Comparison of ENCODE assay signal across 8 cellular contexts in genomic region chr11:804599-804964, GRCh38. TPM values are rescaled to one million over a fixed set of nuclear protein-coding genes. Genes with fewer than 3 reads are reported as not detected.
DNase-seq lines count a peak whose midpoint lies in the region; ATAC-seq, FAIRE-seq and TF ChIP-seq lines count a peak whose summit lies in the region.

No MANE protein-coding gene starts in this region.

- H3K36me3 Mint-ChIP-seq in GM23338 (ENCODE audit: low read depth) = peaks cover 2% of the 10 kb centered on the region; the same call in 1 of the 3 replicates

- H3K27me3 Mint-ChIP-seq in GM23338 (ENCODE audit: insufficient read depth, low read depth, poor library complexity) = peaks cover 22% of the 10 kb centered on the region

- peaks cover 18% of the 10 kb centered on the region for H3K79me2 ChIP-seq in GM23338 (replicated peaks; ENCODE audit: insufficient read depth)

- H3K4me3 ChIP-seq in GM23338 = peak overlapping the region; percentile 74
- H3K4me3 ChIP-seq in SJSA1 = peak overlapping the region; percentile 45
- peak overlapping the region; percentile 58 for H3K4me3 ChIP-seq in fibroblast of pulmonary artery (replicated peaks; ENCODE audit: low read depth, low read length)
- peak overlapping the region; percentile 63 for H3K4me3 ChIP-seq in retinal pigment epithelial cell (ENCODE audit: low read length)

- H3K4me2 ChIP-seq in GM23338 = peak overlapping the region; percentile 96

- no peaks in the 10 kb centered on the region for H4K20me1 ChIP-seq in GM23338 (replicated peaks; ENCODE audit: insufficient read depth)

- no peak overlapping the region; the same call in 1 of the 2 replicates for H3K27ac Mint-ChIP-seq in GM23338

- no peaks in the 10 kb centered on the region for H3K9me2 ChIP-seq in GM23338 (ENCODE audit: insufficient read depth)

- H3K27me3 ChIP-seq in GM23338 (ENCODE audit: insufficient read depth) (no peaks in the 10 kb centered on the region), SJSA1 (replicated peaks) (no peaks in the 10 kb centered on the region)

- H3K27ac ChIP-seq in GM23338 (ENCODE audit: low read depth) (no peak overlapping the region), SJSA1 (no peak overlapping the region)

- H3K4me3 Mint-ChIP-seq in GM23338 = peak overlapping the region; percentile 76

- H3K36me3 ChIP-seq in GM23338 (ENCODE audit: insufficient read depth) (no peaks in the 10 kb centered on the region), SJSA1 (peaks cover 6% of the 10 kb centered on the region; the same call in 1 of the 2 replicates)

- no peaks in the 10 kb centered on the region for H3K9me3 Mint-ChIP-seq in GM23338

- ATAC-seq in GM23338 (peak; percentile 1), HG02763 (IDR thresholded peaks at IDR 0.05; ENCODE audit: unreplicated experiment) (no peak)

- H3F3A ChIP-seq in GM23338 (replicated peaks; ENCODE audit: low read depth) = peaks cover 21% of the 10 kb centered on the region; the same call in 1 of the 2 replicates

- TF ChIP-seq CTCF in GM23338 (conservative IDR thresholded peaks at IDR 0.05; ENCODE audit: low read depth in 2 of 2) (no peak), fibroblast of pulmonary artery (IDR thresholded peaks at IDR 0.05; ENCODE audit: low read length, missing control alignments) (no peak), retinal pigment epithelial cell (conservative IDR thresholded peaks at IDR 0.05; ENCODE audit: low read depth, low read length) (no peak), D721Med (IDR thresholded peaks at IDR 0.05; ENCODE audit: insufficient read depth, missing control alignments) (no peak)

- no peaks in the 10 kb centered on the region for H3K9me3 ChIP-seq in SJSA1 (replicated peaks)

- DNase-seq in GM23338 (ENCODE audit: low spot score) (no peak), SJSA1 (ENCODE audit: low read depth in 1 of 2, low spot score in 2 of 2) (no peak), fibroblast of pulmonary artery (ENCODE audit: low read depth) (no peak), retinal pigment epithelial cell (ENCODE audit: low read depth) (no peak), D721Med (ENCODE audit: insufficient read length, low spot score) (no peak), NCI-H146 (lab: John Stamatoyannopoulos, UW) (no peak), NCI-H187 treated with DMSO at 0.1 percent for 48 hours (lab: John Stamatoyannopoulos, UW) (no peak)

- FAIRE-seq in D721Med (lab: Jason Lieb, UNC) = no peak

- H3K4me1 ChIP-seq in GM23338 (ENCODE audit: insufficient read depth) (peaks cover 7% of the 10 kb centered on the region; the same call in 1 of the 2 replicates), SJSA1 (replicated peaks) (peaks cover 24% of the 10 kb centered on the region; the same call in 1 of the 2 replicates)

- H3K4me1 Mint-ChIP-seq in GM23338 = peaks cover 7% of the 10 kb centered on the region; the same call in 2 of the 3 replicates

- H2AFZ ChIP-seq in GM23338 = no peak overlapping the region

TF ChIP-seq in GM23338, 12 proteins besides CTCF, POLR2A, EP300 and RAD21 (continues in another document):
- TF ChIP-seq REST (IDR thresholded peaks at IDR 0.05; ENCODE audit: unreplicated experiment) (no peak), EZH2 (IDR thresholded peaks at IDR 0.05; ENCODE audit: low read depth, unreplicated experiment) (no peak), ETS1 (IDR thresholded peaks at IDR 0.05) (no peak), JUNB (IDR thresholded peaks at IDR 0.05; ENCODE audit: unreplicated experiment) (no peak), CREB1 (CRISPR knock-in tag; IDR thresholded peaks at IDR 0.05; ENCODE audit: low read depth) (no peak), EZH2phosphoT487 (IDR thresholded peaks at IDR 0.05; ENCODE audit: unreplicated experiment) (no peak), ZNF114 (CRISPR knock-in tag; IDR thresholded peaks at IDR 0.05) (no peak), STAT1 (IDR thresholded peaks at IDR 0.05; ENCODE audit: unreplicated experiment) (no peak), NANOG (IDR thresholded peaks at IDR 0.05; ENCODE audit: borderline replicate concordance) (no peak), POLR2AphosphoS5 (IDR thresholded peaks at IDR 0.05; ENCODE audit: low read depth) (no peak)

RNA-seq across cellular contexts. Expression of gene PIDD1, which starts 0.4 kb away (rescaled TPM):
- total RNA-seq in GM23338 (2014; rRNA removed; shearing (Covaris generic)) = 26.0 and 37.6 TPM in 2 replicates
- polyA plus RNA-seq in GM23338 (2016; fragmentation: Nextera tagmentation; extraction: Ambion mirVana) = 22.7 and 25.6 TPM in 2 replicates
- 2.1 and 2.4 TPM in 2 replicates for total RNA-seq in SJSA1 (2014; rRNA removed; shearing (Covaris generic))

RNA-seq across cellular contexts. Expression of gene RPLP2, which starts 5.2 kb away (rescaled TPM):
- 428 and 518 TPM in 2 replicates for total RNA-seq in GM23338 (2014; rRNA removed; shearing (Covaris generic))
- 1,782 and 2,023 TPM in 2 replicates for polyA plus RNA-seq in GM23338 (2016; fragmentation: Nextera tagmentation; extraction: Ambion mirVana)
- total RNA-seq in SJSA1 (2014; rRNA removed; shearing (Covaris generic)) = 504 and 706 TPM in 2 replicates

RNA-seq across cellular contexts. Expression of gene SLC25A22, which starts 6.5 kb away (rescaled TPM):
- 41.2 and 46.4 TPM in 2 replicates for total RNA-seq in GM23338 (2014; rRNA removed; shearing (Covaris generic))
- 20.2 and 21.0 TPM in 2 replicates for polyA plus RNA-seq in GM23338 (2016; fragmentation: Nextera tagmentation; extraction: Ambion mirVana)
- total RNA-seq in SJSA1 (2014; rRNA removed; shearing (Covaris generic)) = 5.1 and 11.1 TPM in 2 replicates

RNA-seq across cellular contexts. Expression of gene PNPLA2, which starts 14.1 kb away (rescaled TPM):
- 33.4 and 45.6 TPM in 2 replicates for total RNA-seq in GM23338 (2014; rRNA removed; shearing (Covaris generic))
- polyA plus RNA-seq in GM23338 (2016; fragmentation: Nextera tagmentation; extraction: Ambion mirVana) = 31.1 and 32.3 TPM in 2 replicates
- total RNA-seq in SJSA1 (2014; rRNA removed; shearing (Covaris generic)) = 5.0 and 9.8 TPM in 2 replicates

RNA-seq across cellular contexts. Expression of gene CEND1, which starts 14.7 kb away (rescaled TPM):
- total RNA-seq in GM23338 (2014; rRNA removed; shearing (Covaris generic)) = 3.1 and 5.5 TPM in 2 replicates
- polyA plus RNA-seq in GM23338 (2016; fragmentation: Nextera tagmentation; extraction: Ambion mirVana) = 4.8 and 5.7 TPM in 2 replicates
- total RNA-seq in SJSA1 (2014; rRNA removed; shearing (Covaris generic)) = 0.21 and 0.88 TPM in 2 replicates
